ENCODE assay signal across 8 cellular contexts in the genomic region with DNA sequence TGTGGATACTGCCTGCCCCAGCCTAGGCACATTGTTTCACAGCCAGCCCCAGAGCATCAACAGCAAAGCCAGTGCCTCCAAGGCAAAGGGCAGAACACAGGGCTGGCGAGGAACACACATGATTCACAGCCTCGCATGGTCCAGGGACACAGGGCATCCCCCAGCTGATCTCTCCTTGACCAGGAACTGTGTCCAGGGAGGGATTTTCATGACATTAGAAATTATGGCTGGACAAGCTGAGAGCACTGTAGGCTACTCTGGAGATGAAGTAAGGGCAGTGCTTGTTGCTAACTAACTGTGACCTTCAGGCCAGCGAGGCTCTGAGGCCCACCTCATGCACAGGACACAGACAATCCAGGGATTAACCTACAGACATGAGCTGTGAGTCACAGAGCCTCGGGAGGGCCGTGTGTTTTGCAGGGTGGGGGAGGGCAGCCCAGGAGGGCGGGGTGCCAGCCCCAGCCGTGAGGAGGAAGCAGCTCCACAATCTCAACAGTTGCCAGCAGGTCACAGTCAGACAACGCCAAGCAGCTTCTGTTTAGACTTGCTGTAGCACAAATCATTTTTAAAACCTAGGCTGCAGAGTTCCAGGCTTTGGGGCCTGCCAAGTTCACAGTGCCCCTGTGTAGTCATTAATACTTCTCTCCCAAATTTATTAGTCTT.
DNase-seq lines count a peak whose midpoint lies in the region; ATAC-seq and TF ChIP-seq lines count a peak whose summit lies in the region.

No MANE protein-coding gene starts in this region.

- POLR2A ChIA-PET in CD8-positive, alpha-beta T cell (lab: Charles Lee) = no interaction called here

- H3K9ac ChIP-seq in adipocyte (ENCODE audit: low read length) = no peak overlapping the region
- H3K9ac ChIP-seq in skeletal muscle tissue (ENCODE audit: low read depth in 1 of 3, low read length in 3 of 3) = peak overlapping the region; percentile 40 to 81 (median 57)

- ATAC-seq in left cardiac atrium = peak; percentile 67 to 89
- no peak for ATAC-seq in HG02610 (IDR thresholded peaks at IDR 0.05; ENCODE audit: unreplicated experiment)
- ATAC-seq in CD8-positive, alpha-beta T cell = no peak

- CTCF ChIA-PET in activated naive CD4-positive, alpha-beta T cell treated with anti-CD3 and anti-CD28 coated beads for 36 hours (lab: Charles Lee) = interaction anchor here (0.6 kb wide), 1 partner anchor 99 kb away, joined by 3 read pairs; no protein-coding TSS in a partner anchor
- CTCF ChIA-PET in CD8-positive, alpha-beta T cell (lab: Charles Lee) = interaction anchor here (1.1 kb wide), 1 partner anchor 45 kb away, joined by 3 read pairs; no protein-coding TSS in a partner anchor

- H3K36me3 ChIP-seq in adipocyte (ENCODE audit: control insufficient read depth, insufficient read depth, low read length, severe bottlenecking) (no peaks in the 10 kb centered on the region), skeletal muscle tissue (ENCODE audit: control insufficient read depth in 3 of 3, insufficient read depth in 3 of 3, low read length in 3 of 3) (peaks cover 0 to 2% (median 0%) of the 10 kb centered on the region in 3 donors)
- no peaks in the 10 kb centered on the region for H3K36me3 ChIP-seq in CD8-positive, alpha-beta T cell (ENCODE audit: insufficient read depth, low read length)

- no peak overlapping the region for H3K4me3 Mint-ChIP-seq in activated naive CD4-positive, alpha-beta T cell treated with anti-CD3 and anti-CD28 coated beads for 36 hours
- H3K4me3 Mint-ChIP-seq in CD8-positive, alpha-beta T cell = no peak overlapping the region

- H3K4me1 ChIP-seq in adipocyte (ENCODE audit: control insufficient read depth, insufficient read depth, low read length) (peaks cover 35% of the 10 kb centered on the region), skeletal muscle tissue (ENCODE audit: control insufficient read depth in 3 of 3, insufficient read depth in 3 of 3, low read length in 3 of 3) (peaks cover 41 to 68% (median 63%) of the 10 kb centered on the region in 3 donors)
- peaks cover under 1% of the 10 kb centered on the region for H3K4me1 ChIP-seq in CD8-positive, alpha-beta T cell (ENCODE audit: insufficient read depth, low read length)

- no peak for TF ChIP-seq CTCF in CD8-positive, alpha-beta T cell (IDR thresholded peaks at IDR 0.05)

- H3K9me3 ChIP-seq in adipocyte (ENCODE audit: control insufficient read depth, low read length) (no peaks in the 10 kb centered on the region), skeletal muscle tissue (ENCODE audit: control insufficient read depth in 3 of 3, low read length in 3 of 3) (no peaks in the 10 kb centered on the region)
- H3K9me3 ChIP-seq in CD8-positive, alpha-beta T cell (ENCODE audit: low read length) = no peaks in the 10 kb centered on the region

- H3K9me3 Mint-ChIP-seq in activated naive CD4-positive, alpha-beta T cell treated with anti-CD3 and anti-CD28 coated beads for 36 hours = no peaks in the 10 kb centered on the region
- no peaks in the 10 kb centered on the region for H3K9me3 Mint-ChIP-seq in CD8-positive, alpha-beta T cell

- no peak overlapping the region for H3K27ac Mint-ChIP-seq in activated naive CD4-positive, alpha-beta T cell treated with anti-CD3 and anti-CD28 coated beads for 36 hours
- H3K27ac Mint-ChIP-seq in CD8-positive, alpha-beta T cell = no peak overlapping the region

- H3K27me3 ChIP-seq in adipocyte (replicated peaks; ENCODE audit: control insufficient read depth, insufficient read depth, low read length) (peaks cover 12% of the 10 kb centered on the region), skeletal muscle tissue (ENCODE audit: control insufficient read depth in 3 of 3, insufficient read depth in 3 of 3, low read length in 3 of 3) (peaks cover 0 to 7% (median 0%) of the 10 kb centered on the region in 3 donors)
- no peaks in the 10 kb centered on the region for H3K27me3 ChIP-seq in CD8-positive, alpha-beta T cell (ENCODE audit: insufficient read depth, low read length)

- H3K4me3 ChIP-seq in adipocyte (ENCODE audit: low read length) = no peak overlapping the region
- peak overlapping the region in 2 of 3 donors; percentile 13 to 47 for H3K4me3 ChIP-seq in skeletal muscle tissue (ENCODE audit: low read length in 3 of 3)
- H3K4me3 ChIP-seq in CD8-positive, alpha-beta T cell (ENCODE audit: low read depth, low read length) = no peak overlapping the region

- H3K27me3 Mint-ChIP-seq in activated naive CD4-positive, alpha-beta T cell treated with anti-CD3 and anti-CD28 coated beads for 36 hours (ENCODE audit: low read depth) = peaks cover 14% of the 10 kb centered on the region
- H3K27me3 Mint-ChIP-seq in CD8-positive, alpha-beta T cell (ENCODE audit: low read depth) = peaks cover 8% of the 10 kb centered on the region

- H3K4me1 Mint-ChIP-seq in activated naive CD4-positive, alpha-beta T cell treated with anti-CD3 and anti-CD28 coated beads for 36 hours (ENCODE audit: low read depth) = no peaks in the 10 kb centered on the region
- H3K4me1 Mint-ChIP-seq in CD8-positive, alpha-beta T cell (ENCODE audit: low read depth) = no peaks in the 10 kb centered on the region

- DNase-seq in C1 segment of cervical spinal cord (lab: John Stamatoyannopoulos, UW) (peak in 10 of 14 donors; percentile 30 to 91 (median 48)), Kasumi-1 (lab: John Stamatoyannopoulos, UW) (peak; percentile 69 to 77), adipocyte (ENCODE audit: low read depth) (peak; percentile 67), left cardiac atrium (peak; percentile 55)
- DNase-seq in activated naive CD4-positive, alpha-beta T cell treated with anti-CD3 and anti-CD28 coated beads for 36 hours = no peak
- no peak for DNase-seq in CD8-positive, alpha-beta T cell

- no peaks in the 10 kb centered on the region for H3K36me3 Mint-ChIP-seq in activated naive CD4-positive, alpha-beta T cell treated with anti-CD3 and anti-CD28 coated beads for 36 hours (ENCODE audit: low read depth)
- H3K36me3 Mint-ChIP-seq in CD8-positive, alpha-beta T cell = no peaks in the 10 kb centered on the region

- H3K27ac ChIP-seq in skeletal muscle tissue (ENCODE audit: low read depth, low read length) = peak overlapping the region; percentile 79
- H3K27ac ChIP-seq in CD8-positive, alpha-beta T cell (ENCODE audit: low read depth, low read length) = no peak overlapping the region

- intact Hi-C loops in left cardiac atrium (cut with DNase I) = loop anchor here in 1 of 2 donors (5.0 kb wide), 1 partner anchor 136 kb away; no protein-coding TSS in a partner anchor
- intact Hi-C loops in activated naive CD4-positive, alpha-beta T cell treated with anti-CD3 and anti-CD28 coated beads for 36 hours (cut with micrococcal nuclease) = no loop called here
- intact Hi-C loops in CD8-positive, alpha-beta T cell (cut with DNase I, micrococcal nuclease) = no loop called here

Comparison
In these comparisons a context has a peak if more than half of its experiments do, and no peak if none do; other contexts are left out.
1. DNase-seq: peak in C1 segment of cervical spinal cord (10 of 14), Kasumi-1 (2 of 2), adipocyte (single experiment) and left cardiac atrium (single experiment); none in activated naive CD4-positive, alpha-beta T cell treated with anti-CD3 and anti-CD28 coated beads for 36 hours (single experiment) and CD8-positive, alpha-beta T cell (0 of 7).
2. H3K4me3 ChIP-seq: peak in skeletal muscle tissue (2 of 3); none in adipocyte (single experiment) and CD8-positive, alpha-beta T cell (single experiment).
3. ATAC-seq: peak in left cardiac atrium (2 of 2); none in HG02610 (single experiment) and CD8-positive, alpha-beta T cell (single experiment).